In genomic region chr6:170291271-170292110, GRCh38 we compare ENCODE assay signal across 1 cellular context.
TF ChIP-seq lines count a peak whose summit lies in the region.

No MANE protein-coding gene starts in this region.

TF ChIP-seq in GM23338, 12 proteins besides CTCF, POLR2A, EP300 and RAD21 (continued from another document):
- no peak for TF ChIP-seq ZNF462 (CRISPR knock-in tag; IDR thresholded peaks at IDR 0.05)
- TF ChIP-seq ETS1 (IDR thresholded peaks at IDR 0.05) = no peak
